Comparison of ENCODE assay signal across 12 cellular contexts in the genomic region with DNA sequence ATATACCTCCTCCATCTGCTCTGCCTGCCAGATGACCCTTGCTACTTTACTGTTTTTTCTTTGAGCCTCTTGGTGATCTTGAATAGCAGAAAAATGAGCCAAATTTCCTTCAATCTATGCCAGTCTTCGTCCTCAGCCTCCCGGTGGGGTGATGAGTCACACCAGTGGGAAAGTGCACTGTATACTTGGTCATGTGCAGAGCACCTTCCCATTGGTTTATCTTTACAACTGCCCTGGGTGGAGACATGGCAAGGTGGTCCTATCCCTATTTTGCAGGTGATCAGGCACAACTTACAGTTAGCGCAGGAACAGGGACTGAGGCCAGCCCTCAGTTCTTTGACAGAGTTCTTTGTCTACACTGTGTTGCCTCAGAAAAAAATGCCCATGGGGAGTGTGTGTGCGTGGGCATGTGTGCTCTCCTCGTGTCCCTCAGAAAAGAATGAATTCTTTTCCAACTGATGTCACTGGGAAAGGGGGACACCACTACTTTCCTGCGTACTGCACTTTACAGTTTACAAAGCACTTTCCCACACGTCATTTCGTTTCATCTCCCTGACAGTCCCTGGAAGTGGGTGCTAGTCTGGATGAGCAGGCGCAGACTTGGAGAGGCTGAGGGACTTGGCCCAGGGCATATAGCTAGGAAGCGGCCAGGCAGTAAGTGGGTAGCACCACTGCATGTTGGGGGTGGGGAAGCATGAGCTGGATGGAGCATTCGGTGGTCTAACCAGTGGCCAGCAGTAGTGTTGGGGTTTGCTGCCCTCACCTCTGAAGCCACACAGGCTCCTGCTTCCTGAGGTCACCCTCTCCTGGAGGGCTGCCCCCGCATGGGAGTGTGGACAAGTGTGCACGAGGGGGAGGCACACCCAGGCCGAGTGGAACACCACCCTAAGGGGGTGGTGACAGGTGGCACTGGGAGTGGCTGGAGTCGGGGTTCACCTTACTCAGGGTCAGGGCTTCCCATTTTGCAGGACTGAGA. TPM values are rescaled to one million over a fixed set of nuclear protein-coding genes. Genes with fewer than 3 reads are reported as not detected.
DNase-seq lines count a peak whose midpoint lies in the region; ATAC-seq and TF ChIP-seq lines count a peak whose summit lies in the region.
"Had no signal": no experiment of that assay in that cellular context is flagged by ENCODE, and none has a peak within 500 bp of the region (broad histone marks: within the 10 kb centered on the region; RNA-seq: fewer than 3 reads in every experiment).

No MANE protein-coding gene starts in this region.

- H3K27ac Mint-ChIP-seq in CD4-positive, CD25-positive, alpha-beta regulatory T cell = peak overlapping the region; percentile 67 to 94 (median 93)
- H3K27ac Mint-ChIP-seq in nephron progenitor cell = peak overlapping the region; percentile 61
- H3K27ac Mint-ChIP-seq in stimulated activated naive CD8-positive, alpha-beta T cell treated with anti-CD3 and anti-CD28 coated beads, Interleukin-15, amount 100 ng/mL, for 72 hours = no peak overlapping the region

- no peak overlapping the region for H3K4me3 ChIP-seq in CD4-positive, CD25-positive, alpha-beta regulatory T cell (ENCODE audit: low read depth, low read length)
- H3K4me3 ChIP-seq in MG63 (no peak overlapping the region), cardiac fibroblast (replicated peaks in 1 of 2; ENCODE audit: low read depth in 2 of 2, low read length in 2 of 2) (no peak overlapping the region)
- H3K4me3 ChIP-seq: heart right ventricle had no signal

- H3K36me3 Mint-ChIP-seq in CD4-positive, CD25-positive, alpha-beta regulatory T cell = peaks cover 19% of the 10 kb centered on the region
- H3K36me3 Mint-ChIP-seq in nephron progenitor cell (ENCODE audit: low read depth) = peaks cover 6% of the 10 kb centered on the region

- no peaks in the 10 kb centered on the region for H3K9me3 ChIP-seq in CD4-positive, CD25-positive, alpha-beta regulatory T cell (ENCODE audit: control insufficient read depth in 2 of 2, low read length in 2 of 2)
- no peaks in the 10 kb centered on the region for H3K9me3 ChIP-seq in MG63
- H3K9me3 ChIP-seq: heart right ventricle had no signal

- H3K4me1 Mint-ChIP-seq in CD4-positive, CD25-positive, alpha-beta regulatory T cell = peaks cover 35 to 98% (median 79%) of the 10 kb centered on the region in 4 donors
- H3K4me1 Mint-ChIP-seq in nephron progenitor cell = peaks cover 87% of the 10 kb centered on the region
- peaks cover 98% of the 10 kb centered on the region for H3K4me1 Mint-ChIP-seq in stimulated activated naive CD8-positive, alpha-beta T cell treated with anti-CD3 and anti-CD28 coated beads, Interleukin-15, amount 100 ng/mL, for 72 hours

- ATAC-seq in CD4-positive, CD25-positive, alpha-beta regulatory T cell (ENCODE audit: low read depth in 2 of 2) = no peak
- no peak for ATAC-seq in stimulated activated naive CD8-positive, alpha-beta T cell treated with anti-CD3 and anti-CD28 coated beads, Interleukin-15, amount 100 ng/mL, for 72 hours
- no peak for ATAC-seq in GM18858 (IDR thresholded peaks at IDR 0.05; ENCODE audit: unreplicated experiment)

- H3K27ac ChIP-seq in CD4-positive, CD25-positive, alpha-beta regulatory T cell (ENCODE audit: insufficient read depth, low read length, poor library complexity, severe bottlenecking) = no peak overlapping the region

- no peak for TF ChIP-seq CTCF in cardiac fibroblast (IDR thresholded peaks at IDR 0.05; ENCODE audit: low read depth, low read length)
- TF ChIP-seq CTCF in nephron progenitor cell (IDR thresholded peaks at IDR 0.05) = no peak

- peaks cover 9% of the 10 kb centered on the region for H3K36me3 ChIP-seq in CD4-positive, CD25-positive, alpha-beta regulatory T cell (ENCODE audit: control insufficient read depth, insufficient read depth, low read length)
- peaks cover 92% of the 10 kb centered on the region for H3K36me3 ChIP-seq in MG63

- DNase-seq in CD4-positive, CD25-positive, alpha-beta regulatory T cell = no peak
- DNase-seq in MG63 = peak; percentile 83
- peak; percentile 59 to 66 for DNase-seq in cardiac fibroblast (ENCODE audit: low read depth in 2 of 2)
- DNase-seq in nephron progenitor cell = no peak
- no peak for DNase-seq in stimulated activated naive CD8-positive, alpha-beta T cell treated with anti-CD3 and anti-CD28 coated beads, Interleukin-15, amount 100 ng/mL, for 72 hours
- DNase-seq in T-helper 9 cell = no peak
- DNase-seq in NCI-H2227 treated with DMSO at 0.1 percent for 48 hours (lab: John Stamatoyannopoulos, UW) = no peak
- DNase-seq: amniotic stem cell, heart right ventricle, NCI-H2107 had no signal

- H3K27me3 Mint-ChIP-seq in CD4-positive, CD25-positive, alpha-beta regulatory T cell = no peaks in the 10 kb centered on the region
- peaks cover 9% of the 10 kb centered on the region for H3K27me3 Mint-ChIP-seq in nephron progenitor cell (ENCODE audit: low read depth, poor library complexity)
- peaks cover 18% of the 10 kb centered on the region for H3K27me3 Mint-ChIP-seq in stimulated activated naive CD8-positive, alpha-beta T cell treated with anti-CD3 and anti-CD28 coated beads, Interleukin-15, amount 100 ng/mL, for 72 hours
- H3K27me3 Mint-ChIP-seq: progenitor cell of endocrine pancreas had no signal

- H3K9me3 Mint-ChIP-seq in CD4-positive, CD25-positive, alpha-beta regulatory T cell = no peaks in the 10 kb centered on the region
- no peaks in the 10 kb centered on the region for H3K9me3 Mint-ChIP-seq in nephron progenitor cell
- H3K9me3 Mint-ChIP-seq in stimulated activated naive CD8-positive, alpha-beta T cell treated with anti-CD3 and anti-CD28 coated beads, Interleukin-15, amount 100 ng/mL, for 72 hours = no peaks in the 10 kb centered on the region

- H3K4me1 ChIP-seq in CD4-positive, CD25-positive, alpha-beta regulatory T cell (ENCODE audit: control insufficient read depth, insufficient read depth, low read length, poor library complexity, severe bottlenecking) = peaks cover 92% of the 10 kb centered on the region

- H3K27me3 ChIP-seq in CD4-positive, CD25-positive, alpha-beta regulatory T cell (ENCODE audit: control insufficient read depth, insufficient read depth, low read length) = no peaks in the 10 kb centered on the region
- H3K27me3 ChIP-seq in MG63 = no peaks in the 10 kb centered on the region
- H3K27me3 ChIP-seq: heart right ventricle had no signal

- H3K4me3 Mint-ChIP-seq in CD4-positive, CD25-positive, alpha-beta regulatory T cell = peak overlapping the region; percentile 29 to 85 (median 69)
- no peak overlapping the region for H3K4me3 Mint-ChIP-seq in nephron progenitor cell
- H3K4me3 Mint-ChIP-seq in stimulated activated naive CD8-positive, alpha-beta T cell treated with anti-CD3 and anti-CD28 coated beads, Interleukin-15, amount 100 ng/mL, for 72 hours = no peak overlapping the region

RNA-seq across cellular contexts. Expression of gene SMAD3, which starts 24.1 kb away (rescaled TPM):
- 76.6 TPM for total RNA-seq in CD4-positive, CD25-positive, alpha-beta regulatory T cell
- polyA plus RNA-seq in CD4-positive, CD25-positive, alpha-beta regulatory T cell = 10 to 100 TPM; 12.0 to 17.0 (median 14.5) TPM
- total RNA-seq in MG63 (2014; rRNA removed; shearing (Covaris generic); ENCODE audit: low replicate concordance) = 32.9 and 38.2 TPM in 2 replicates

Comparison
In these comparisons a context has a peak if more than half of its experiments do, and no peak if none do; other contexts are left out.
1. DNase-seq: peak in MG63 (single experiment) and cardiac fibroblast (2 of 2); none in CD4-positive, CD25-positive, alpha-beta regulatory T cell (0 of 3), nephron progenitor cell (single experiment), stimulated activated naive CD8-positive, alpha-beta T cell treated with anti-CD3 and anti-CD28 coated beads, Interleukin-15, amount 100 ng/mL, for 72 hours (0 of 2), T-helper 9 cell (single experiment) and NCI-H2227 treated with DMSO at 0.1 percent for 48 hours (single experiment).
2. H3K27ac Mint-ChIP-seq: peak in CD4-positive, CD25-positive, alpha-beta regulatory T cell (3 of 3) and nephron progenitor cell (single experiment); none in stimulated activated naive CD8-positive, alpha-beta T cell treated with anti-CD3 and anti-CD28 coated beads, Interleukin-15, amount 100 ng/mL, for 72 hours (0 of 2).
3. H3K4me3 Mint-ChIP-seq: peak in CD4-positive, CD25-positive, alpha-beta regulatory T cell (4 of 4); none in nephron progenitor cell (single experiment) and stimulated activated naive CD8-positive, alpha-beta T cell treated with anti-CD3 and anti-CD28 coated beads, Interleukin-15, amount 100 ng/mL, for 72 hours (0 of 2).